Comparison of ENCODE assay signal across 10 cellular contexts in the genomic region with DNA sequence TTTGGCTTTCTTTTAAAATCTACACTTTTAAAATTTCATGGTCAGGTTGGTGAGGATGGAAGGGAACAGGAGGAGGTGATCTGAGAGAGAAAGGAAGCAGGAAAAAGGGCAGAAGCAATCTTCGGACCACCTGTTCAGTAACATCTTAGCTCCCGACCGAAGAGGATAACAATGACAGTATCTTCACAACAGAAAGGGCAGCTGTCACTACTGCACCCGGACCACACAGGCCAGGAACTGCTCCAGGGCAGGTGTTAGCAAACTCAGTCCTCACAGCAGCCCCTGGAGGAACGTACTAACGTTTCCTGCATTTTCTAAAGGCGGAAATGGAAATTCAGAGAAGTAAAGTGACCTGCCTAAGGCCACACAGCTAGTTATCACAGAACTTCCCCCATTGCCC. TPM values are rescaled to one million over a fixed set of nuclear protein-coding genes. Genes with fewer than 3 reads are reported as not detected.
"Had no signal": no experiment of that assay in that cellular context is flagged by ENCODE, and none has a peak within 500 bp of the region (broad histone marks: within the 10 kb centered on the region; RNA-seq: fewer than 3 reads in every experiment).

No MANE protein-coding gene starts in this region.

- H3K36me3 ChIP-seq: HAP-1 had no signal

- DNase-seq: H7, HFFc6, KG1 had no signal

- H3K4me2 ChIP-seq: GM23338 had no signal

- FAIRE-seq: HTR-8/SVneo, K562 had no signal

- H3K4me1 ChIP-seq: HAP-1 had no signal

- H3K4me3 ChIP-seq: GM23338, HAP-1, K562 had no signal

- H2AFZ ChIP-seq: GM23338 had no signal

- H3K9me3 ChIP-seq: HAP-1 had no signal

RNA-seq across cellular contexts. Expression of gene PTPN5, which starts 16.8 kb away (rescaled TPM):
- total RNA-seq: H4, HFFc6, HT-29, IMR-90, K562 had no signal
- polyA plus RNA-seq: IMR-90, K562 had no signal

RNA-seq across cellular contexts. Expression of gene IGSF22, which starts 48.8 kb away (rescaled TPM):
- total RNA-seq: GM23338, H4, HFFc6, IMR-90, K562 had no signal
- polyA plus RNA-seq: IMR-90, K562 had no signal
